1 cellular context compared by ENCODE assay signal in genomic region chrX:15815779-15816452, GRCh38.
TF ChIP-seq lines count a peak whose summit lies in the region.

No MANE protein-coding gene starts in this region.

TF ChIP-seq in HepG2, 621 proteins besides CTCF, POLR2A, EP300 and RAD21:
- no peak for TF ChIP-seq AFF4 (CRISPR knock-in tag; IDR thresholded peaks at IDR 0.05)
- no peak for TF ChIP-seq KDM3A (CRISPR knock-in tag; IDR thresholded peaks at IDR 0.05; ENCODE audit: low read depth)
- TF ChIP-seq ZSCAN9 (CRISPR knock-in tag; IDR thresholded peaks at IDR 0.05; ENCODE audit: borderline replicate concordance): no peak
- TF ChIP-seq ZFP1 (CRISPR knock-in tag; IDR thresholded peaks at IDR 0.05): no peak
- no peak for TF ChIP-seq ZNF138 (CRISPR knock-in tag; IDR thresholded peaks at IDR 0.05; ENCODE audit: low read depth)
- TF ChIP-seq ZNF20 (CRISPR knock-in tag; IDR thresholded peaks at IDR 0.05): no peak
- TF ChIP-seq ZNF562 (CRISPR knock-in tag; IDR thresholded peaks at IDR 0.05; ENCODE audit: borderline replicate concordance): no peak
